11 cellular contexts compared by ENCODE assay signal in genomic region chr18:9113468-9114149, GRCh38. TPM values are rescaled to one million over a fixed set of nuclear protein-coding genes. Genes with fewer than 3 reads are reported as not detected.
DNase-seq lines count a peak whose midpoint lies in the region; ATAC-seq and TF ChIP-seq lines count a peak whose summit lies in the region.
"Had no signal": no experiment of that assay in that cellular context is flagged by ENCODE, and none has a peak within 500 bp of the region (broad histone marks: within the 10 kb centered on the region; RNA-seq: fewer than 3 reads in every experiment).

No MANE protein-coding gene starts in this region.

- H3K27me3 ChIP-seq in DOHH2 (ENCODE audit: control insufficient read depth, low read length) (no peaks in the 10 kb centered on the region), MM.1S (replicated peaks; ENCODE audit: insufficient read depth, low read length) (no peaks in the 10 kb centered on the region)

- H3K27ac Mint-ChIP-seq in progenitor cell of endocrine pancreas = peak overlapping the region; percentile 88

- H3K79me2 ChIP-seq in DOHH2 (ENCODE audit: control insufficient read depth, low read length) (peaks cover 100% of the 10 kb centered on the region), MM.1S (ENCODE audit: low read length) (peaks cover 100% of the 10 kb centered on the region)

- no peak for ATAC-seq in HG03280 (IDR thresholded peaks at IDR 0.05; ENCODE audit: unreplicated experiment)

- H3K4me3 ChIP-seq in DOHH2 (ENCODE audit: low read length) (no peak overlapping the region), MM.1S (ENCODE audit: low read length) (peak overlapping the region; percentile 64)

- DNase-seq in MM.1S (peak; percentile 46), caudate nucleus (lab: John Stamatoyannopoulos, UW) (no peak), progenitor cell of endocrine pancreas (ENCODE audit: low spot score, unreplicated experiment) (no peak), AML-193 (lab: John Stamatoyannopoulos, UW) (no peak), NCI-H2196 (lab: John Stamatoyannopoulos, UW; ENCODE audit: unreplicated experiment) (no peak), NCI-H1105 (lab: John Stamatoyannopoulos, UW) (no peak)
- DNase-seq: NCI-H2029 treated with DMSO at 0.1 percent for 48 hours, SIG-M5 had no signal

- peaks cover 6% of the 10 kb centered on the region for H3K36me3 Mint-ChIP-seq in progenitor cell of endocrine pancreas (ENCODE audit: insufficient read depth)

- no peaks in the 10 kb centered on the region for H3K27me3 Mint-ChIP-seq in progenitor cell of endocrine pancreas

- peaks cover 16% of the 10 kb centered on the region for H4K20me1 ChIP-seq in DOHH2 (ENCODE audit: control insufficient read depth, insufficient read depth, low read depth, low read length)
- H4K20me1 ChIP-seq in MM.1S (ENCODE audit: insufficient read depth, low read length) = no peaks in the 10 kb centered on the region

- peak overlapping the region; percentile 3 for H3K4me2 ChIP-seq in DOHH2 (ENCODE audit: low read length)
- H3K4me2 ChIP-seq in MM.1S (ENCODE audit: low read depth, low read length) = peak overlapping the region; percentile 94

- H3K9ac ChIP-seq in MM.1S (ENCODE audit: low read length) = peak overlapping the region; percentile 90
- H3K9ac ChIP-seq: parathyroid adenoma had no signal

- H2AFZ ChIP-seq in MM.1S (ENCODE audit: low read length) = no peak overlapping the region
- H2AFZ ChIP-seq: parathyroid adenoma had no signal

- H3K9me3 ChIP-seq in DOHH2 (ENCODE audit: control insufficient read depth, insufficient read depth, low read length) (no peaks in the 10 kb centered on the region), MM.1S (replicated peaks; ENCODE audit: insufficient read depth, low read length) (no peaks in the 10 kb centered on the region)

- H3K4me1 ChIP-seq in DOHH2 (ENCODE audit: control insufficient read depth, low read length) = peaks cover 76% of the 10 kb centered on the region
- peaks cover 35% of the 10 kb centered on the region for H3K4me1 ChIP-seq in MM.1S (ENCODE audit: low read length)

- H3K9me2 ChIP-seq in DOHH2 (replicated peaks; ENCODE audit: control insufficient read depth, low read length) (no peaks in the 10 kb centered on the region), MM.1S (replicated peaks; ENCODE audit: insufficient read depth, low read length) (no peaks in the 10 kb centered on the region)

- TF ChIP-seq CTCF in DOHH2 (IDR thresholded peaks at IDR 0.05; ENCODE audit: low read depth, low read length, poor library complexity, severe bottlenecking) (no peak), MM.1S (IDR thresholded peaks at IDR 0.05; ENCODE audit: low read length) (no peak), progenitor cell of endocrine pancreas (IDR thresholded peaks at IDR 0.05; ENCODE audit: unreplicated experiment) (no peak)

- peaks cover 17% of the 10 kb centered on the region for H3K4me1 Mint-ChIP-seq in progenitor cell of endocrine pancreas (ENCODE audit: low read depth)

- H3K36me3 ChIP-seq in DOHH2 (ENCODE audit: control insufficient read depth, low read length) = peaks cover 77% of the 10 kb centered on the region
- H3K36me3 ChIP-seq in MM.1S (replicated peaks; ENCODE audit: insufficient read depth, low read length) = peaks cover 7% of the 10 kb centered on the region

- H3K4me3 Mint-ChIP-seq in progenitor cell of endocrine pancreas (ENCODE audit: low read depth) = no peak overlapping the region

- no peak overlapping the region for H3K27ac ChIP-seq in DOHH2 (ENCODE audit: low read depth, low read length)
- H3K27ac ChIP-seq in MM.1S (ENCODE audit: low read length) = peak overlapping the region; percentile 87
- peak overlapping the region; percentile 26 for H3K27ac ChIP-seq in caudate nucleus (ENCODE audit: low read depth, low read length)
- H3K27ac ChIP-seq: parathyroid adenoma had no signal

- H3K9me3 Mint-ChIP-seq in progenitor cell of endocrine pancreas (ENCODE audit: low read depth) = no peaks in the 10 kb centered on the region

- H3F3A ChIP-seq in DOHH2 (ENCODE audit: control insufficient read depth, insufficient read depth) (peaks cover 7% of the 10 kb centered on the region), MM.1S (ENCODE audit: insufficient read depth, low read length) (peaks cover 85% of the 10 kb centered on the region)

RNA-seq across cellular contexts. Expression of gene NDUFV2, which starts 11.1 kb away (rescaled TPM):
- total RNA-seq in progenitor cell of endocrine pancreas = 119 and 124 TPM in 2 replicates

RNA-seq across cellular contexts. Expression of gene ANKRD12, which starts 23.0 kb away (rescaled TPM):
- 45.7 and 53.3 TPM in 2 replicates for total RNA-seq in progenitor cell of endocrine pancreas
